Comparison of ENCODE assay signal across 12 cellular contexts in the genomic region with DNA sequence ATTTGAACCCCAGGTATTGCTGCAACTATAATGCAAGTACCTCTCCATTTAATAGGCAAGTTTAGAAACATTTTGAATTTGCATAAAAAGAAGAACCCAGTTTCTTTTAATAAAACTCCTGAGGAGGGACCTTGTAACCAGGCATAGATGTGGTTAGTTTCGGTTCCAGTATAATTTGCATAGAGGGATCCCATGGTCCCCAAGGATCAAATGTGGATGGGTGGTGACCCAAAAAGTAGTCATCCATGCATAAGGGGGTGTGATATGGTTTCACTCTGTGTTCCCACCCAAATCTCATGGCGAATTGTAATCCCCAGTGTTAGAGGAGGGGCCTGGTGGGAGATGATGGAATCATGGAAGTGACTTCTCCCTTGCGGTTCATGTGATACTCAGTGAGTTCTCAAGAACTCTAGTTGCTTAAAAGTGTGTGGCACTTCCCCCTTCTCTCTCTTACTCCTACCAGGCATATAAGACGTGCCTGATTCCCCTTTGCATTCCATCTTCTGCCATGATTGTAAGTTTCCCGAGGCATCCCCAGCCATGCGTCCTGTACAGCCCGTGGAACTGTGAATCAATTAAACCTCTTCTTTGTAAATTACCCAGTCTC. TPM values are rescaled to one million over a fixed set of nuclear protein-coding genes. Genes with fewer than 3 reads are reported as not detected.
DNase-seq lines count a peak whose midpoint lies in the region; ATAC-seq and TF ChIP-seq lines count a peak whose summit lies in the region.
"Had no signal": no experiment of that assay in that cellular context is flagged by ENCODE, and none has a peak within 500 bp of the region (broad histone marks: within the 10 kb centered on the region; RNA-seq: fewer than 3 reads in every experiment).

No MANE protein-coding gene starts in this region.

- H3K36me3 ChIP-seq in left lung = no peaks in the 10 kb centered on the region
- H3K36me3 ChIP-seq: cardiac muscle cell, SJCRH30 had no signal

- no peaks in the 10 kb centered on the region for H3K4me1 ChIP-seq in left lung
- H3K4me1 ChIP-seq: SJCRH30 had no signal

- ATAC-seq in GM21367 (IDR thresholded peaks at IDR 0.05; ENCODE audit: unreplicated experiment) (peak; percentile 68), HG02973 (IDR thresholded peaks at IDR 0.05; ENCODE audit: unreplicated experiment) (peak; percentile 70), left lung (no peak)

- TF ChIP-seq CTCF in GM12864 (IDR thresholded peaks at IDR 0.05; ENCODE audit: low read depth, low read length, missing control alignments) = no peak
- no peak for TF ChIP-seq CTCF in GM10266 (IDR thresholded peaks at IDR 0.05; ENCODE audit: control insufficient read depth, insufficient read depth, low read depth, missing control alignments)
- TF ChIP-seq CTCF in left lung (IDR thresholded peaks at IDR 0.05) = no peak

- no peaks in the 10 kb centered on the region for H3K9me3 ChIP-seq in left lung
- H3K9me3 ChIP-seq: SJCRH30 had no signal

- DNase-seq in GM12864 (ENCODE audit: low read depth) = peak; percentile 49
- peak; percentile 80 for DNase-seq in MV-4-11 (lab: John Stamatoyannopoulos, UW)
- DNase-seq in GM10266 (ENCODE audit: extremely low spot score) = no peak
- no peak for DNase-seq in left lung
- DNase-seq in anterior cingulate cortex (lab: John Stamatoyannopoulos, UW) = no peak
- DNase-seq in activated CD4-positive, alpha-beta T cell treated with anti-CD3 and anti-CD28 coated beads for 4 hours = no peak
- DNase-seq: DMS79 treated with DMSO at 0.1 percent for 48 hours, erythroblast, SJCRH30 had no signal

- H3K27ac ChIP-seq in left lung = no peak overlapping the region
- H3K27ac ChIP-seq: cardiac muscle cell, SJCRH30 had no signal

- intact Hi-C loops in left lung (cut with DNase I) = no loop called here

- no peak overlapping the region for H3K4me3 ChIP-seq in GM12864 (ENCODE audit: low read depth, low read length)
- no peak overlapping the region for H3K4me3 ChIP-seq in left lung
- H3K4me3 ChIP-seq: cardiac muscle cell, SJCRH30 had no signal

- H3K27me3 ChIP-seq in left lung = peaks cover 19 to 67% of the 10 kb centered on the region in 2 donors
- H3K27me3 ChIP-seq: cardiac muscle cell, SJCRH30 had no signal

RNA-seq across cellular contexts. Expression of a gene that starts 40.2 kb away (rescaled TPM):
- 1 to 10 TPM; 2.4 to 3.4 TPM for total RNA-seq in left lung

RNA-seq across cellular contexts. Expression of a gene that starts 47.2 kb away (rescaled TPM):
- 10 to 100 TPM; 57.4 to 73.6 TPM for total RNA-seq in left lung

RNA-seq across cellular contexts. Expression of a gene that starts 53.3 kb away (rescaled TPM):
- total RNA-seq in left lung = 10 to 100 TPM; 51.9 to 64.9 TPM

Comparison
In these comparisons a context has a peak if more than half of its experiments do, and no peak if none do; other contexts are left out.
1. DNase-seq: peak in GM12864 (single experiment) and MV-4-11 (single experiment); none in GM10266 (single experiment), left lung (0 of 2), anterior cingulate cortex (0 of 58) and activated CD4-positive, alpha-beta T cell treated with anti-CD3 and anti-CD28 coated beads for 4 hours (0 of 2).